Comparison of ENCODE assay signal across 14 cellular contexts in genomic region chr6:181049-181654, GRCh38.
DNase-seq lines count a peak whose midpoint lies in the region; ATAC-seq and TF ChIP-seq lines count a peak whose summit lies in the region.
"Had no signal": no experiment of that assay in that cellular context is flagged by ENCODE, and none has a peak within 500 bp of the region (broad histone marks: within the 10 kb centered on the region; RNA-seq: fewer than 3 reads in every experiment).

No MANE protein-coding gene starts in this region.

- H3K9me3 Mint-ChIP-seq in T-helper 2 cell treated with Interferon-gamma antibody and Interleukin-4, amounts not matched to agents 5 μg/mL and 100 μg/mL, for 36 hours = peaks cover 7% of the 10 kb centered on the region
- H3K9me3 Mint-ChIP-seq: activated naive CD4-positive, alpha-beta T cell treated with anti-CD3 and anti-CD28 coated beads for 36 hours had no signal

- TF ChIP-seq POLR2A in gastroesophageal sphincter (IDR thresholded peaks at IDR 0.05) = no peak

- H3K27me3 ChIP-seq in gastroesophageal sphincter = peaks cover 37% of the 10 kb centered on the region

- no peak for TF ChIP-seq CTCF in GM10266 (IDR thresholded peaks at IDR 0.05; ENCODE audit: control insufficient read depth, insufficient read depth, low read depth, missing control alignments)
- TF ChIP-seq CTCF in gastroesophageal sphincter (IDR thresholded peaks at IDR 0.05) = no peak

- 46 to 66% methylated on average over 4 to 5 of the region's 5 CpGs for WGBS in gastroesophageal sphincter (ENCODE audit: low coverage in 1 of 2), 2 donors

- H3K27me3 Mint-ChIP-seq in T-helper 2 cell treated with Interferon-gamma antibody and Interleukin-4, amounts not matched to agents 5 μg/mL and 100 μg/mL, for 36 hours (ENCODE audit: low read depth) = peaks cover 12% of the 10 kb centered on the region

- TF ChIP-seq EP300 in gastroesophageal sphincter (IDR thresholded peaks at IDR 0.05) = no peak

- H3K36me3 ChIP-seq in gastroesophageal sphincter = no peaks in the 10 kb centered on the region

- no peaks in the 10 kb centered on the region for H3K4me1 ChIP-seq in gastroesophageal sphincter

- no peaks in the 10 kb centered on the region for H3K9me3 ChIP-seq in gastroesophageal sphincter
- H3K9me3 ChIP-seq: mucosa of descending colon had no signal

- H3K4me3 ChIP-seq in gastroesophageal sphincter = no peak overlapping the region
- H3K4me3 ChIP-seq: dorsolateral prefrontal cortex, mucosa of descending colon had no signal

- peaks cover 2% of the 10 kb centered on the region for H3K36me3 Mint-ChIP-seq in T-helper 2 cell treated with Interferon-gamma antibody and Interleukin-4, amounts not matched to agents 5 μg/mL and 100 μg/mL, for 36 hours (ENCODE audit: low read depth)
- H3K36me3 Mint-ChIP-seq: CD14-positive monocyte had no signal

- H3K4me1 Mint-ChIP-seq in T-helper 2 cell treated with Interferon-gamma antibody and Interleukin-4, amounts not matched to agents 5 μg/mL and 100 μg/mL, for 36 hours (ENCODE audit: low read depth) = peaks cover 22% of the 10 kb centered on the region

- peak overlapping the region; percentile 37 for H3K27ac Mint-ChIP-seq in T-helper 2 cell treated with Interferon-gamma antibody and Interleukin-4, amounts not matched to agents 5 μg/mL and 100 μg/mL, for 36 hours
- H3K27ac Mint-ChIP-seq: activated naive CD4-positive, alpha-beta T cell treated with anti-CD3 and anti-CD28 coated beads for 36 hours; CD14-positive monocyte had no signal

- ATAC-seq in GM19324 (IDR thresholded peaks at IDR 0.05; ENCODE audit: low FRiP score, unreplicated experiment) (peak; percentile 40), HG02970 (IDR thresholded peaks at IDR 0.05; ENCODE audit: low FRiP score, unreplicated experiment) (peak; percentile 50), gastroesophageal sphincter (no peak)
- ATAC-seq: mucosa of descending colon had no signal

- no peak overlapping the region for H3K27ac ChIP-seq in gastroesophageal sphincter
- H3K27ac ChIP-seq: dorsolateral prefrontal cortex, VCaP had no signal

- peak overlapping the region; percentile 49 for H3K4me3 Mint-ChIP-seq in T-helper 2 cell treated with Interferon-gamma antibody and Interleukin-4, amounts not matched to agents 5 μg/mL and 100 μg/mL, for 36 hours
- H3K4me3 Mint-ChIP-seq: CD14-positive monocyte had no signal

- DNase-seq in GM10266 (ENCODE audit: extremely low spot score) (peak; percentile 80), NCI-H2227 treated with DMSO at 0.1 percent for 48 hours (lab: John Stamatoyannopoulos, UW) (no peak), cerebellar nuclear complex (lab: John Stamatoyannopoulos, UW) (no peak), NCI-H187 (lab: John Stamatoyannopoulos, UW) (no peak)
- no peak for DNase-seq in T-helper 2 cell treated with Interferon-gamma antibody and Interleukin-4, amounts not matched to agents 5 μg/mL and 100 μg/mL, for 36 hours (ENCODE audit: low spot score)
- DNase-seq: activated naive CD4-positive, alpha-beta T cell treated with anti-CD3 and anti-CD28 coated beads for 36 hours; hypothalamus; mucosa of descending colon had no signal
